Comparison of ENCODE assay signal across 8 cellular contexts in genomic region chr22:29040385-29041275, GRCh38. TPM values are rescaled to one million over a fixed set of nuclear protein-coding genes. Genes with fewer than 3 reads are reported as not detected.
DNase-seq lines count a peak whose midpoint lies in the region; ATAC-seq, FAIRE-seq and TF ChIP-seq lines count a peak whose summit lies in the region.

No MANE protein-coding gene starts in this region.

- DNase-seq in BJ (ENCODE audit: low read depth) (peak; percentile 46), HCT116 (ENCODE audit: low read depth, low spot score) (peak; percentile 73), NCI-H82 treated with DMSO at 0.1 percent for 48 hours (lab: John Stamatoyannopoulos, UW; ENCODE audit: unreplicated experiment) (peak; percentile 32), middle frontal gyrus (ENCODE audit: extremely low spot score, low spot score) (peak; percentile 75)
- peak; percentile 75 for DNase-seq in activated CD8-positive, alpha-beta memory T cell treated with anti-CD3 and anti-CD28 coated beads for 24 hours
- DNase-seq in stimulated activated CD8-positive, alpha-beta memory T cell treated with anti-CD3 and anti-CD28 coated beads, Interleukin-4, amount 100 ng/mL, for 4 hours (ENCODE audit: low read depth in 2 of 2, low spot score in 1 of 2), result peak; percentile 29 to 39

- peak overlapping the region; percentile 0; the same call in 1 of the 2 replicates for H3K9ac ChIP-seq in HCT116 (ENCODE audit: low read length)

- intact Hi-C loops in HCT116 (cut with micrococcal nuclease), result loop anchor here (1.0 to 10.0 kb wide), 5 partner anchors 184 to 440 kb away; no protein-coding TSS in a partner anchor

- BruUV-seq in HCT116 (replicated peaks; lab: Mats Ljungman, UMichigan), result no TSS peak

- TF ChIP-seq POLR2A in HCT116 (IDR thresholded peaks at IDR 0.05; ENCODE audit: borderline replicate concordance, extremely low read depth, insufficient read depth, insufficient read length), result no peak

- ATAC-seq in HCT116 (peak; percentile 88), HG03378 (IDR thresholded peaks at IDR 0.05; ENCODE audit: unreplicated experiment) (no peak)

- H3K27ac ChIP-seq in HCT116 (ENCODE audit: low read depth, low read length), result no peak overlapping the region

- no peaks in the 10 kb centered on the region for H3K9me2 ChIP-seq in HCT116 (ENCODE audit: insufficient read depth)

- no peak overlapping the region for H2AFZ ChIP-seq in HCT116 (ENCODE audit: low read depth, low read length, poor library complexity, severe bottlenecking)

- H3K36me3 ChIP-seq in BJ (ENCODE audit: control insufficient read depth, insufficient read depth, low read length), result no peaks in the 10 kb centered on the region; the same call in 1 of the 2 replicates
- peaks cover 6 to 7% of the 10 kb centered on the region in 2 experiments; a peak in 3 of 4 replicates for H3K36me3 ChIP-seq in HCT116 (ENCODE audit: control insufficient read depth in 1 of 2, insufficient read depth in 2 of 2, low read length in 2 of 2)

- TF ChIP-seq CTCF in BJ (IDR thresholded peaks at IDR 0.05; ENCODE audit: insufficient read depth, low read depth, low read length) (peak; percentile 96), HCT116 (IDR thresholded peaks at IDR 0.05 in 2 of 3, conservative IDR thresholded peaks at IDR 0.05 in 1 of 3; ENCODE audit: borderline replicate concordance in 1 of 3, insufficient read depth in 1 of 3, low read depth in 2 of 3, low read length in 2 of 3) (peak; percentile 84 to 99 (median 96))

- FAIRE-seq in endometrium (lab: Jason Lieb, UNC), result peak; percentile 41

- TF ChIP-seq RAD21 in HCT116 (IDR thresholded peaks at IDR 0.05; ENCODE audit: low read depth), result peak; percentile 91

- no peaks in the 10 kb centered on the region for H4K20me1 ChIP-seq in HCT116 (ENCODE audit: insufficient read depth)

- RAD21 ChIA-PET in HCT116 (lab: Charles Lee; ENCODE audit: low non-redundant PET in 1 of 2, low total read pairs in 2 of 2, uncharacterized antibody in 2 of 2, unreplicated experiment in 2 of 2), result interaction anchor here (0.6 to 2.5 kb wide), 17 partner anchors 9 to 440 kb away, joined by 3 to 22 read pairs (median 4); partner anchors contain the start of gene XBP1 (in 1 of the 2)

- no peaks in the 10 kb centered on the region for H3K27me3 ChIP-seq in BJ (ENCODE audit: control insufficient read depth, insufficient read depth, low read length)
- H3K27me3 ChIP-seq in HCT116 (ENCODE audit: insufficient read depth, low read length), result no peaks in the 10 kb centered on the region

- H3K4me3 ChIP-seq in BJ (ENCODE audit: low read depth, low read length) (no peak overlapping the region), HCT116 (replicated peaks in 1 of 2; ENCODE audit: low read depth in 1 of 2, low read length in 2 of 2) (no peak overlapping the region)

- CTCF ChIA-PET in BJ (lab: Yijun Ruan, JAX), result interaction anchor here (0.6 to 10.5 kb wide), 53 partner anchors 8 to 998 kb away, joined by 3 to 86 read pairs (median 4); partner anchors contain the start of genes KREMEN1 and ZNRF3
- CTCF ChIA-PET in HCT116 (lab: Charles Lee), result interaction anchor here (0.6 to 5.2 kb wide), 42 partner anchors 8 to 1021 kb away, joined by 3 to 80 read pairs (median 4); partner anchors contain the start of genes CCDC117, EMID1, KREMEN1 and XBP1

- H3K4me2 ChIP-seq in HCT116 (ENCODE audit: low read length), result peak overlapping the region; percentile 40

- no peaks in the 10 kb centered on the region for H3K9me3 ChIP-seq in HCT116 (ENCODE audit: control insufficient read depth in 1 of 2, insufficient read depth in 1 of 2, low read depth in 1 of 2, low read length in 2 of 2)

- H3K4me1 ChIP-seq in HCT116 (ENCODE audit: control insufficient read depth in 1 of 2, insufficient read depth in 2 of 2, low read length in 2 of 2), result peaks cover 25 to 34% of the 10 kb centered on the region in 2 experiments

- POLR2A ChIA-PET in BJ (lab: Charles Lee) (no interaction called here), HCT116 (lab: Charles Lee) (interaction anchor here (0.6 to 2.7 kb wide), 3 partner anchors 18 to 382 kb away, joined by 3 to 10 read pairs (median 3); partner anchors contain the start of gene XBP1)

- peaks cover 11% of the 10 kb centered on the region; the same call in 1 of the 2 replicates for H3K79me2 ChIP-seq in HCT116 (ENCODE audit: insufficient read depth, low read length)

TF ChIP-seq in HCT116, 20 proteins besides CTCF, POLR2A, EP300 and RAD21:
- TF ChIP-seq ELF1 (IDR thresholded peaks at IDR 0.05; ENCODE audit: borderline replicate concordance, low read depth) (no peak), TCF7L2 (IDR thresholded peaks at IDR 0.05; ENCODE audit: borderline replicate concordance, extremely low read depth, insufficient read depth, insufficient read length) (no peak), ZNF274 (IDR thresholded peaks at IDR 0.05; ENCODE audit: low read depth, low read length) (no peak), ZBTB33 (IDR thresholded peaks at IDR 0.05; ENCODE audit: extremely low read depth, insufficient replicate concordance, low read length) (no peak), EZH2phosphoT487 (IDR thresholded peaks at IDR 0.05; ENCODE audit: borderline replicate concordance) (no peak), YY1 (IDR thresholded peaks at IDR 0.05; ENCODE audit: extremely low read depth, insufficient replicate concordance, low read depth, low read length) (no peak), SIN3A (IDR thresholded peaks at IDR 0.05; ENCODE audit: low read depth) (no peak), SP1 (IDR thresholded peaks at IDR 0.05; ENCODE audit: low read depth) (no peak), MAX (IDR thresholded peaks at IDR 0.05) (no peak)

RNA-seq across cellular contexts. Expression of gene C22orf31, which starts 21.0 kb away (rescaled TPM):
- polyA plus RNA-seq in BJ (2011; rRNA removed), result not detected in 2 replicates
- not detected in 2 replicates for polyA minus RNA-seq in BJ (2011; rRNA and poly(A)+ RNA removed)
- not detected for total RNA-seq in HCT116 (2021; ENCODE audit: unreplicated experiment)
- not detected in 2 replicates for polyA plus RNA-seq in HCT116 (2012)

RNA-seq across cellular contexts. Expression of gene KREMEN1, which starts 32.2 kb away (rescaled TPM):
- polyA plus RNA-seq in BJ (2011; rRNA removed), result 1.6 and 2.1 TPM in 2 replicates
- polyA minus RNA-seq in BJ (2011; rRNA and poly(A)+ RNA removed), result 2.6 and 3.2 TPM in 2 replicates
- total RNA-seq in HCT116 (2021; ENCODE audit: unreplicated experiment), result 31.9 TPM
- 15.5 and 17.5 TPM in 2 replicates for polyA plus RNA-seq in HCT116 (2012)
